In genomic region chr21:34614443-34614692, GRCh38 we compare ENCODE assay signal across 8 cellular contexts. TPM values are rescaled to one million over a fixed set of nuclear protein-coding genes. Genes with fewer than 3 reads are reported as not detected.
A peak's percentile ranks its signal among the peaks of the same experiment; 100 is the strongest.
DNase-seq lines count a peak whose midpoint lies in the region; ATAC-seq, FAIRE-seq and TF ChIP-seq lines count a peak whose summit lies in the region.

No MANE protein-coding gene starts in this region.

- no peak overlapping the region for H2AFZ ChIP-seq in HepG2 (ENCODE audit: low read length)

- H3K27me3 ChIP-seq in HepG2 (ENCODE audit: control insufficient read depth in 1 of 2, insufficient read depth in 2 of 2, low read length in 2 of 2) (peaks cover 0 to 22% of the 10 kb centered on the region in 2 experiments; a peak in 1 of 5 replicates), tibial nerve (no peaks in the 10 kb centered on the region)

- FAIRE-seq in HepG2 (lab: Jason Lieb, UNC): no peak

- H3K4me2 ChIP-seq in HepG2 (ENCODE audit: low read depth, low read length): peak overlapping the region; percentile 90

- H4K20me1 ChIP-seq in HepG2 (ENCODE audit: insufficient read depth, low read length): no peaks in the 10 kb centered on the region

- peak in 1 of 2 donors; percentile 29 for ATAC-seq in activated T-cell treated with anti-CD3 and anti-CD28 coated beads, Interleukin-2, amount 50 U/mL, for 72 hours (replicated peaks in 1 of 2)
- peak; percentile 29 for ATAC-seq in HepG2

- BruUV-seq in HepG2 (replicated peaks; lab: Mats Ljungman, UMichigan): no TSS peak

- TF ChIP-seq EP300 in HepG2 (IDR thresholded peaks at IDR 0.05; ENCODE audit: low read depth in 2 of 2, low read length in 2 of 2): no peak
- TF ChIP-seq EP300 in HepG2 (CRISPR knock-in tag; IDR thresholded peaks at IDR 0.05; ENCODE audit: borderline replicate concordance): no peak
- no peak for TF ChIP-seq EP300 in tibial nerve (IDR thresholded peaks at IDR 0.05)

- H3K79me2 ChIP-seq in HepG2 (ENCODE audit: insufficient read depth, low read length): no peaks in the 10 kb centered on the region

- no peaks in the 10 kb centered on the region for H3K36me3 ChIP-seq in HepG2 (replicated peaks in 1 of 2; ENCODE audit: control insufficient read depth in 1 of 2, insufficient read depth in 2 of 2, low read length in 2 of 2)
- H3K36me3 ChIP-seq in tibial nerve: no peaks in the 10 kb centered on the region

- peaks cover 23% of the 10 kb centered on the region for H3K27me3 Mint-ChIP-seq in activated T-cell treated with anti-CD3 and anti-CD28 coated beads, Interleukin-2, amount 50 U/mL, for 72 hours (ENCODE audit: low read depth)
- no peaks in the 10 kb centered on the region for H3K27me3 Mint-ChIP-seq in activated naive CD8-positive, alpha-beta T cell treated with anti-CD3 and anti-CD28 coated beads for 36 hours

- CTCF ChIA-PET in HepG2 (lab: Yijun Ruan, JAX; ENCODE audit: low intra/inter-chr PET ratio, low total read pairs): no interaction called here

- H3K4me1 ChIP-seq in HepG2 (ENCODE audit: insufficient read depth, low read length) (peaks cover 32% of the 10 kb centered on the region), tibial nerve (peaks cover 0 to 29% (median 16%) of the 10 kb centered on the region in 4 donors)

- H3K27ac Mint-ChIP-seq in activated T-cell treated with anti-CD3 and anti-CD28 coated beads, Interleukin-2, amount 50 U/mL, for 72 hours: no peak overlapping the region
- no peak overlapping the region for H3K27ac Mint-ChIP-seq in activated naive CD8-positive, alpha-beta T cell treated with anti-CD3 and anti-CD28 coated beads for 36 hours

- H3K27ac ChIP-seq in HepG2 (ENCODE audit: extremely low read length, insufficient read depth, low read length) (no peak overlapping the region), tibial nerve (peak overlapping the region in 3 of 4 donors; percentile 67 to 89 (median 86))

- POLR2A ChIA-PET in HepG2 (lab: Yijun Ruan, JAX): no interaction called here

- TF ChIP-seq RAD21 in HepG2 (CRISPR knock-in tag; IDR thresholded peaks at IDR 0.05): no peak

- peak overlapping the region; percentile 84 to 87 for H3K4me3 Mint-ChIP-seq in activated T-cell treated with anti-CD3 and anti-CD28 coated beads, Interleukin-2, amount 50 U/mL, for 72 hours
- H3K4me3 Mint-ChIP-seq in activated naive CD8-positive, alpha-beta T cell treated with anti-CD3 and anti-CD28 coated beads for 36 hours: peak overlapping the region; percentile 83

- no peaks in the 10 kb centered on the region for H3K9me3 Mint-ChIP-seq in activated T-cell treated with anti-CD3 and anti-CD28 coated beads, Interleukin-2, amount 50 U/mL, for 72 hours
- no peaks in the 10 kb centered on the region for H3K9me3 Mint-ChIP-seq in activated naive CD8-positive, alpha-beta T cell treated with anti-CD3 and anti-CD28 coated beads for 36 hours

- WGBS in HepG2 (ENCODE audit: low lambda C conversion rate): no CpG with 5 or more reads among the region's 33 CpGs
- WGBS in tibial nerve, 2 donors: 0% methylated on average over 33 of the region's 33 CpGs; no CpG with 5 or more reads in 1 of the 2 donors

- intact Hi-C loops in HepG2 (cut with micrococcal nuclease; ENCODE audit: unreplicated experiment): no loop called here

- TF ChIP-seq POLR2A in HepG2 (IDR thresholded peaks at IDR 0.05; ENCODE audit: insufficient read depth in 1 of 2, low read depth in 2 of 2, low read length in 2 of 2) (no peak), tibial nerve (IDR thresholded peaks at IDR 0.05) (no peak)

- in situ Hi-C loops in HepG2 (cut with HindIII; ENCODE audit: extremely low pct_ligation_motif_present, low pct_unique_long_range_greater_than_20kb): no loop called here

- H3K9ac ChIP-seq in HepG2 (ENCODE audit: insufficient read depth, low read depth, low read length): peak overlapping the region; percentile 57

- TF ChIP-seq CTCF in HepG2 (CRISPR knock-in tag; IDR thresholded peaks at IDR 0.05): no peak
- no peak for TF ChIP-seq CTCF in tibial nerve (IDR thresholded peaks at IDR 0.05)

- H3K4me3 ChIP-seq in HepG2 (replicated peaks in 1 of 3; ENCODE audit: insufficient read depth in 1 of 3, low read depth in 2 of 3, low read length in 3 of 3) (peak overlapping the region; percentile 58 to 89 (median 88)), tibial nerve (peak overlapping the region; percentile 64 to 87 (median 78))

- DNase-seq in activated T-cell treated with anti-CD3 and anti-CD28 coated beads, Interleukin-2, amount 50 U/mL, for 72 hours: no peak
- no peak for DNase-seq in activated T-cell treated with anti-CD3 and anti-CD28 coated beads, Interleukin-2, amount 50 U/mL, for 48 hours
- no peak for DNase-seq in activated naive CD8-positive, alpha-beta T cell treated with anti-CD3 and anti-CD28 coated beads for 36 hours
- DNase-seq in HepG2 (ENCODE audit: low spot score) (no peak), tibial nerve (ENCODE audit: low spot score in 2 of 2) (no peak), Ammon's horn (ENCODE audit: low spot score) (no peak), NCI-H2171 treated with DMSO at 0.1 percent for 48 hours (lab: John Stamatoyannopoulos, UW) (no peak)
- no peak for DNase-seq in activated CD4-positive, CD25-positive, alpha-beta regulatory T cell (lab: John Stamatoyannopoulos, UW)

- no peaks in the 10 kb centered on the region for H3K36me3 Mint-ChIP-seq in activated T-cell treated with anti-CD3 and anti-CD28 coated beads, Interleukin-2, amount 50 U/mL, for 72 hours (ENCODE audit: insufficient read depth in 2 of 2)
- H3K36me3 Mint-ChIP-seq in activated naive CD8-positive, alpha-beta T cell treated with anti-CD3 and anti-CD28 coated beads for 36 hours: no peaks in the 10 kb centered on the region

- H3K4me1 Mint-ChIP-seq in activated T-cell treated with anti-CD3 and anti-CD28 coated beads, Interleukin-2, amount 50 U/mL, for 72 hours (ENCODE audit: low read depth): peaks cover 45% of the 10 kb centered on the region
- H3K4me1 Mint-ChIP-seq in activated naive CD8-positive, alpha-beta T cell treated with anti-CD3 and anti-CD28 coated beads for 36 hours: peaks cover 31% of the 10 kb centered on the region

- no peaks in the 10 kb centered on the region for H3K9me3 ChIP-seq in HepG2 (ENCODE audit: low read length)
- no peaks in the 10 kb centered on the region for H3K9me3 ChIP-seq in tibial nerve

RNA-seq across cellular contexts. Expression of gene RCAN1, which starts 0.5 kb away (rescaled TPM):
- 10 to 100 TPM; 11.7 to 13.3 TPM for total RNA-seq in activated T-cell treated with anti-CD3 and anti-CD28 coated beads, Interleukin-2, amount 50 U/mL, for 72 hours
- 10 to 100 TPM; 11.5 to 13.2 TPM for total RNA-seq in activated naive CD8-positive, alpha-beta T cell treated with anti-CD3 and anti-CD28 coated beads for 36 hours
- 34.1 and 35.1 TPM in 2 replicates for total RNA-seq in HepG2 (2016; rRNA removed; fragmentation: Illumina TruSeq; extraction: Trizol)
- total RNA-seq in HepG2 (2016; cell fraction: cytosol; rRNA removed; fragmentation: Illumina TruSeq; extraction: Trizol; ENCODE audit: low read depth): 7.0 and 9.0 TPM in 2 replicates
- 34.2 and 35.1 TPM in 2 replicates for total RNA-seq in HepG2 (2016; cell fraction: insoluble cytoplasmic fraction; rRNA removed; fragmentation: Illumina TruSeq; extraction: Trizol)
- total RNA-seq in HepG2 (2016; cell fraction: membrane; rRNA removed; fragmentation: Illumina TruSeq; extraction: Trizol): 18.9 and 22.0 TPM in 2 replicates
- total RNA-seq in HepG2 (2016; cell fraction: nucleus; rRNA removed; fragmentation: Illumina TruSeq; extraction: Trizol): 25.9 and 26.8 TPM in 2 replicates
- polyA plus RNA-seq in HepG2 (2011; rRNA removed): 8.5 and 9.4 TPM in 2 replicates
- polyA plus RNA-seq in HepG2 (2011; cell fraction: cytosol; rRNA removed): 5.5 and 8.2 TPM in 2 replicates
- 6.0 and 7.7 TPM in 2 replicates for polyA plus RNA-seq in HepG2 (2011; cell fraction: nucleus; rRNA removed)
- polyA plus RNA-seq in HepG2 (2012): 10.5 and 13.0 TPM in 2 replicates
- polyA plus RNA-seq in HepG2 (2016; cell fraction: cytosol; fragmentation: Illumina TruSeq; extraction: Trizol; ENCODE audit: low read depth): 5.4 and 6.4 TPM in 2 replicates
- 34.4 and 35.4 TPM in 2 replicates for polyA plus RNA-seq in HepG2 (2016; cell fraction: insoluble cytoplasmic fraction; fragmentation: Illumina TruSeq; extraction: Trizol; ENCODE audit: low read depth)
- polyA plus RNA-seq in HepG2 (2016; cell fraction: membrane; fragmentation: Illumina TruSeq; extraction: Trizol; ENCODE audit: low read depth): 14.7 and 15.5 TPM in 2 replicates
- 25.3 and 26.9 TPM in 2 replicates for polyA plus RNA-seq in HepG2 (2016; cell fraction: nucleus; fragmentation: Illumina TruSeq; extraction: Trizol; ENCODE audit: insufficient read depth, low read depth)
- 9.4 and 14.1 TPM in 2 replicates for polyA minus RNA-seq in HepG2 (2011; rRNA and poly(A)+ RNA removed; ENCODE audit: low replicate concordance)
- 8.4 and 9.4 TPM in 2 replicates for polyA minus RNA-seq in HepG2 (2011; cell fraction: cytosol; rRNA and poly(A)+ RNA removed)
- 19.4 and 30.5 TPM in 2 replicates for polyA minus RNA-seq in HepG2 (2011; cell fraction: nucleus; rRNA and poly(A)+ RNA removed)
- 10 to 100 TPM; 51.8 to 71.2 (median 66.7) TPM for total RNA-seq in tibial nerve

RNA-seq across cellular contexts. Expression of gene CLIC6, which starts 54.4 kb away (rescaled TPM):
- total RNA-seq in activated T-cell treated with anti-CD3 and anti-CD28 coated beads, Interleukin-2, amount 50 U/mL, for 72 hours: 1 to 10 TPM in 1 of 2 donors, under 1 TPM in 1; 0.82 to 1.6 TPM
- total RNA-seq in activated naive CD8-positive, alpha-beta T cell treated with anti-CD3 and anti-CD28 coated beads for 36 hours: under 1 TPM; 0.66 to 0.78 TPM
- total RNA-seq in HepG2 (2016; rRNA removed; fragmentation: Illumina TruSeq; extraction: Trizol) (not detected in 2 replicates), tibial nerve (10 to 100 TPM in 1 of 4 donors, 1 to 10 TPM in 3; 3.3 to 11.6 (median 7.0) TPM)
- total RNA-seq in HepG2 (2016; cell fraction: cytosol; rRNA removed; fragmentation: Illumina TruSeq; extraction: Trizol; ENCODE audit: low read depth): not detected in 2 replicates
- not detected in 2 replicates for total RNA-seq in HepG2 (2016; cell fraction: insoluble cytoplasmic fraction; rRNA removed; fragmentation: Illumina TruSeq; extraction: Trizol)
- total RNA-seq in HepG2 (2016; cell fraction: membrane; rRNA removed; fragmentation: Illumina TruSeq; extraction: Trizol): not detected in 2 replicates
- not detected in 2 replicates for total RNA-seq in HepG2 (2016; cell fraction: nucleus; rRNA removed; fragmentation: Illumina TruSeq; extraction: Trizol)
- polyA plus RNA-seq in HepG2 (2011; rRNA removed): not detected in 2 replicates
- polyA plus RNA-seq in HepG2 (2011; cell fraction: cytosol; rRNA removed): not detected in 2 replicates
- not detected in 2 replicates for polyA plus RNA-seq in HepG2 (2011; cell fraction: nucleus; rRNA removed)
- not detected in 2 replicates for polyA plus RNA-seq in HepG2 (2012)
- not detected in 2 replicates for polyA plus RNA-seq in HepG2 (2016; cell fraction: cytosol; fragmentation: Illumina TruSeq; extraction: Trizol; ENCODE audit: low read depth)
- polyA plus RNA-seq in HepG2 (2016; cell fraction: insoluble cytoplasmic fraction; fragmentation: Illumina TruSeq; extraction: Trizol; ENCODE audit: low read depth): not detected in 2 replicates
- not detected in 2 replicates for polyA plus RNA-seq in HepG2 (2016; cell fraction: membrane; fragmentation: Illumina TruSeq; extraction: Trizol; ENCODE audit: low read depth)
- polyA plus RNA-seq in HepG2 (2016; cell fraction: nucleus; fragmentation: Illumina TruSeq; extraction: Trizol; ENCODE audit: insufficient read depth, low read depth): not detected in 2 replicates
- not detected in 2 replicates for polyA minus RNA-seq in HepG2 (2011; rRNA and poly(A)+ RNA removed; ENCODE audit: low replicate concordance)
- not detected in 2 replicates for polyA minus RNA-seq in HepG2 (2011; cell fraction: cytosol; rRNA and poly(A)+ RNA removed)
- polyA minus RNA-seq in HepG2 (2011; cell fraction: nucleus; rRNA and poly(A)+ RNA removed): not detected in 2 replicates
